In the genomic region with DNA sequence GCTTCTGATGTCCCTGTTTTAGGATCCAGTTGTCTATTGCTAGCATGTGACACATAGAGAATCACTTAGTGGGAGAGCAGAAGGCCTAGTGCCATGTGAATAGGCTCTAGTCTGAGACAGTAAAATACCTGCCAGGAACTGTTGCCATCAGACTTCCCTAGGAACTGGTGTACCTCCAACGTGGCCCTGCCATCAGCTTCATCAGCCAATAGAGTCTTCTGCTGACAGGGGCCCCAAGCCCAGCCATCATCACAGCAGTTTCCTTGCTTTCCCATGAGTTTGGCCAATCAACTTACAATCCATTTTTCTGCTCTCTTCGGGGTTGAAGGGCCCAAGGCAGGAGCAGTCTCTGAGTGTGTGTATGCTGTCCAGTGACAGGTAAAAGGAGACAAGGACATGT, we compare ENCODE assay signal across 1 cellular context.
TF ChIP-seq lines count a peak whose summit lies in the region.

No MANE protein-coding gene starts in this region.

TF ChIP-seq in GM23338, 12 proteins besides CTCF, POLR2A, EP300 and RAD21 (continued from another document):
- TF ChIP-seq, protein P1, sequence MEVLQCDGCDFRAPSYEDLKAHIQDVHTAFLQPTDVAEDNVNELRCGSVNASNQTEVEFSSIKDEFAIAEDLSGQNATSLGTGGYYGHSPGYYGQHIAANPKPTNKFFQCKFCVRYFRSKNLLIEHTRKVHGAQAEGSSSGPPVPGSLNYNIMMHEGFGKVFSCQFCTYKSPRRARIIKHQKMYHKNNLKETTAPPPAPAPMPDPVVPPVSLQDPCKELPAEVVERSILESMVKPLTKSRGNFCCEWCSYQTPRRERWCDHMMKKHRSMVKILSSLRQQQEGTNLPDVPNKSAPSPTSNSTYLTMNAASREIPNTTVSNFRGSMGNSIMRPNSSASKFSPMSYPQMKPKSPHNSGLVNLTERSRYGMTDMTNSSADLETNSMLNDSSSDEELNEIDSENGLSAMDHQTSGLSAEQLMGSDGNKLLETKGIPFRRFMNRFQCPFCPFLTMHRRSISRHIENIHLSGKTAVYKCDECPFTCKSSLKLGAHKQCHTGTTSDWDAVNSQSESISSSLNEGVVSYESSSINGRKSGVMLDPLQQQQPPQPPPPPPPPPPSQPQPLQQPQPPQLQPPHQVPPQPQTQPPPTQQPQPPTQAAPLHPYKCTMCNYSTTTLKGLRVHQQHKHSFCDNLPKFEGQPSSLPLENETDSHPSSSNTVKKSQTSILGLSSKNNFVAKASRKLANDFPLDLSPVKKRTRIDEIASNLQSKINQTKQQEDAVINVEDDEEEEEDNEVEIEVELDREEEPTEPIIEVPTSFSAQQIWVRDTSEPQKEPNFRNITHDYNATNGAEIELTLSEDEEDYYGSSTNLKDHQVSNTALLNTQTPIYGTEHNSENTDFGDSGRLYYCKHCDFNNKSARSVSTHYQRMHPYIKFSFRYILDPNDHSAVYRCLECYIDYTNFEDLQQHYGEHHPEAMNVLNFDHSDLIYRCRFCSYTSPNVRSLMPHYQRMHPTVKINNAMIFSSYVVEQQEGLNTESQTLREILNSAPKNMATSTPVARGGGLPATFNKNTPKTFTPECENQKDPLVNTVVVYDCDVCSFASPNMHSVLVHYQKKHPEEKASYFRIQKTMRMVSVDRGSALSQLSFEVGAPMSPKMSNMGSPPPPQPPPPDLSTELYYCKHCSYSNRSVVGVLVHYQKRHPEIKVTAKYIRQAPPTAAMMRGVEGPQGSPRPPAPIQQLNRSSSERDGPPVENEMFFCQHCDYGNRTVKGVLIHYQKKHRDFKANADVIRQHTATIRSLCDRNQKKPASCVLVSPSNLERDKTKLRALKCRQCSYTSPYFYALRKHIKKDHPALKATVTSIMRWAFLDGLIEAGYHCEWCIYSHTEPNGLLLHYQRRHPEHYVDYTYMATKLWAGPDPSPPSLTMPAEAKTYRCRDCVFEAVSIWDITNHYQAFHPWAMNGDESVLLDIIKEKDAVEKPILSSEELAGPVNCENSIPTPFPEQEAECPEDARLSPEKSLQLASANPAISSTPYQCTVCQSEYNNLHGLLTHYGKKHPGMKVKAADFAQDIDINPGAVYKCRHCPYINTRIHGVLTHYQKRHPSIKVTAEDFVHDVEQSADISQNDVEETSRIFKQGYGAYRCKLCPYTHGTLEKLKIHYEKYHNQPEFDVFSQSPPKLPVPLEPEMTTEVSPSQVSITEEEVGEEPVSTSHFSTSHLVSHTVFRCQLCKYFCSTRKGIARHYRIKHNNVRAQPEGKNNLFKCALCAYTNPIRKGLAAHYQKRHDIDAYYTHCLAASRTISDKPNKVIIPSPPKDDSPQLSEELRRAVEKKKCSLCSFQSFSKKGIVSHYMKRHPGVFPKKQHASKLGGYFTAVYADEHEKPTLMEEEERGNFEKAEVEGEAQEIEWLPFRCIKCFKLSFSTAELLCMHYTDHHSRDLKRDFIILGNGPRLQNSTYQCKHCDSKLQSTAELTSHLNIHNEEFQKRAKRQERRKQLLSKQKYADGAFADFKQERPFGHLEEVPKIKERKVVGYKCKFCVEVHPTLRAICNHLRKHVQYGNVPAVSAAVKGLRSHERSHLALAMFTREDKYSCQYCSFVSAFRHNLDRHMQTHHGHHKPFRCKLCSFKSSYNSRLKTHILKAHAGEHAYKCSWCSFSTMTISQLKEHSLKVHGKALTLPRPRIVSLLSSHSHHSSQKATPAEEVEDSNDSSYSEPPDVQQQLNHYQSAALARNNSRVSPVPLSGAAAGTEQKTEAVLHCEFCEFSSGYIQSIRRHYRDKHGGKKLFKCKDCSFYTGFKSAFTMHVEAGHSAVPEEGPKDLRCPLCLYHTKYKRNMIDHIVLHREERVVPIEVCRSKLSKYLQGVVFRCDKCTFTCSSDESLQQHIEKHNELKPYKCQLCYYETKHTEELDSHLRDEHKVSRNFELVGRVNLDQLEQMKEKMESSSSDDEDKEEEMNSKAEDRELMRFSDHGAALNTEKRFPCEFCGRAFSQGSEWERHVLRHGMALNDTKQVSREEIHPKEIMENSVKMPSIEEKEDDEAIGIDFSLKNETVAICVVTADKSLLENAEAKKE (CRISPR knock-in tag; IDR thresholded peaks at IDR 0.05): no peak
- no peak for TF ChIP-seq EZH2 (IDR thresholded peaks at IDR 0.05; ENCODE audit: low read depth, unreplicated experiment)
- TF ChIP-seq NANOG (IDR thresholded peaks at IDR 0.05; ENCODE audit: borderline replicate concordance): no peak
- TF ChIP-seq ZNF114 (CRISPR knock-in tag; IDR thresholded peaks at IDR 0.05): no peak
- TF ChIP-seq JUNB (IDR thresholded peaks at IDR 0.05; ENCODE audit: unreplicated experiment): no peak
- TF ChIP-seq EZH2phosphoT487 (IDR thresholded peaks at IDR 0.05; ENCODE audit: unreplicated experiment): no peak
- TF ChIP-seq STAT1 (IDR thresholded peaks at IDR 0.05; ENCODE audit: unreplicated experiment): no peak
- TF ChIP-seq POLR2AphosphoS5 (IDR thresholded peaks at IDR 0.05; ENCODE audit: low read depth): no peak
- TF ChIP-seq, protein P2, sequence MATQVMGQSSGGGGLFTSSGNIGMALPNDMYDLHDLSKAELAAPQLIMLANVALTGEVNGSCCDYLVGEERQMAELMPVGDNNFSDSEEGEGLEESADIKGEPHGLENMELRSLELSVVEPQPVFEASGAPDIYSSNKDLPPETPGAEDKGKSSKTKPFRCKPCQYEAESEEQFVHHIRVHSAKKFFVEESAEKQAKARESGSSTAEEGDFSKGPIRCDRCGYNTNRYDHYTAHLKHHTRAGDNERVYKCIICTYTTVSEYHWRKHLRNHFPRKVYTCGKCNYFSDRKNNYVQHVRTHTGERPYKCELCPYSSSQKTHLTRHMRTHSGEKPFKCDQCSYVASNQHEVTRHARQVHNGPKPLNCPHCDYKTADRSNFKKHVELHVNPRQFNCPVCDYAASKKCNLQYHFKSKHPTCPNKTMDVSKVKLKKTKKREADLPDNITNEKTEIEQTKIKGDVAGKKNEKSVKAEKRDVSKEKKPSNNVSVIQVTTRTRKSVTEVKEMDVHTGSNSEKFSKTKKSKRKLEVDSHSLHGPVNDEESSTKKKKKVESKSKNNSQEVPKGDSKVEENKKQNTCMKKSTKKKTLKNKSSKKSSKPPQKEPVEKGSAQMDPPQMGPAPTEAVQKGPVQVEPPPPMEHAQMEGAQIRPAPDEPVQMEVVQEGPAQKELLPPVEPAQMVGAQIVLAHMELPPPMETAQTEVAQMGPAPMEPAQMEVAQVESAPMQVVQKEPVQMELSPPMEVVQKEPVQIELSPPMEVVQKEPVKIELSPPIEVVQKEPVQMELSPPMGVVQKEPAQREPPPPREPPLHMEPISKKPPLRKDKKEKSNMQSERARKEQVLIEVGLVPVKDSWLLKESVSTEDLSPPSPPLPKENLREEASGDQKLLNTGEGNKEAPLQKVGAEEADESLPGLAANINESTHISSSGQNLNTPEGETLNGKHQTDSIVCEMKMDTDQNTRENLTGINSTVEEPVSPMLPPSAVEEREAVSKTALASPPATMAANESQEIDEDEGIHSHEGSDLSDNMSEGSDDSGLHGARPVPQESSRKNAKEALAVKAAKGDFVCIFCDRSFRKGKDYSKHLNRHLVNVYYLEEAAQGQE (IDR thresholded peaks at IDR 0.05; ENCODE audit: unreplicated experiment): no peak
- no peak for TF ChIP-seq CREB1 (CRISPR knock-in tag; IDR thresholded peaks at IDR 0.05; ENCODE audit: low read depth)
